ENCODE assay signal across 8 cellular contexts in the genomic region with DNA sequence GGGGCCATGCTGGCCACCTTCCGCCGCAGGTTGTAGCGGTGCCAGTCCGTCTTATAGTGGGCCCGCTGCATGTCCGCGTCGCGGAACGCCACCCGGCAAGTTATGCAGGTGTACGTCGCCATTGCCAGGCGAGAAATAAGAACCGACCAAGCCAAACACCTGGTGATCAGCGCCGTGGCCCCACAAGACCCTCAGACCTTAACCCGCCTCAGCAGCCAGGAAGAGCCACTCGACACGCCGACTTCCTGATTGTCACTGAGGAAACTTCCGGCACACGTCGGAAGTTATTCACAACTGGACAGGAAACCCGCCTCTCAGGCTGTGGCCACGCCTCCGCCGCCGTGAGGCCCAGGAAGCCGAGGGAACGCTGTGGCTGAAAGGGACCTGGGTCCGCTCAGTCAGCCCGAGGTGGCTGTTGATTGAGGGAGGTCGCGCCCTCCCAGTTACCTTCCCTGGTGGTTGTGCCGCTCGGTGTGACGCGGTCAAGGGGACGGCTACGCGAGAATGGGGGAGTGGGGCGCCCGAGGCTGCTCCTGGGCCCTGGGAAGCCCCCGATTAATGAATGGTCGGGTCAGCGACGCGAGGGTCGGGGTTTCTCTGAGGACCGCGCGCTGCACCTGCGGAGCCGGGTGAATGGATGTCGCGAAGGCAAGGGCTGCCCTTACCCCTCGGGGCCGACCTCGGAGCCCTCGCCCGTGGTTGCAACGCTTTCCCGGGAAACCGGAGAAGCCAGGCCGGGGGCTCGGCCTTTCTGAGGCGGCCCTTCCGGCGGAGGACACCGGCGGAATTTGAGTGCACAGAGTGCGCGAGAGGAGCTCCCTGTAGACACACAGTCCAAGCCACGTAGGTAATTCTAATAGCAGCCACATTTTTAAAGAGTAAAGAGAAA. TPM values are rescaled to one million over a fixed set of nuclear protein-coding genes. Genes with fewer than 3 reads are reported as not detected.
DNase-seq lines count a peak whose midpoint lies in the region; ATAC-seq, FAIRE-seq and TF ChIP-seq lines count a peak whose summit lies in the region.

A gene with protein sequence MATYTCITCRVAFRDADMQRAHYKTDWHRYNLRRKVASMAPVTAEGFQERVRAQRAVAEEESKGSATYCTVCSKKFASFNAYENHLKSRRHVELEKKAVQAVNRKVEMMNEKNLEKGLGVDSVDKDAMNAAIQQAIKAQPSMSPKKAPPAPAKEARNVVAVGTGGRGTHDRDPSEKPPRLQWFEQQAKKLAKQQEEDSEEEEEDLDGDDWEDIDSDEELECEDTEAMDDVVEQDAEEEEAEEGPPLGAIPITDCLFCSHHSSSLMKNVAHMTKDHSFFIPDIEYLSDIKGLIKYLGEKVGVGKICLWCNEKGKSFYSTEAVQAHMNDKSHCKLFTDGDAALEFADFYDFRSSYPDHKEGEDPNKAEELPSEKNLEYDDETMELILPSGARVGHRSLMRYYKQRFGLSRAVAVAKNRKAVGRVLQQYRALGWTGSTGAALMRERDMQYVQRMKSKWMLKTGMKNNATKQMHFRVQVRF (minus strand): TSS at position 257 of the 889 bp plus-strand sequence. CDS start 135 bp downstream, at position 122.

- peaks cover 56% of the 10 kb centered on the region for H3K4me1 Mint-ChIP-seq in activated T-helper 17 cell treated with anti-CD3 and anti-CD28 coated beads, Interleukin-2, amount 50 U/mL, for 72 hours
- peaks cover 61 to 98% (median 83%) of the 10 kb centered on the region in 7 donors for H3K4me1 Mint-ChIP-seq in naive thymus-derived CD4-positive, alpha-beta T cell
- H3K4me1 Mint-ChIP-seq in stimulated activated naive B cell treated with anti-CD40 and anti-IgM and Interleukin-4, amounts not matched to agents 10 μg/mL and 1 μg/mL and 100 μg/mL, for 72 hours, result peaks cover 49 to 61% of the 10 kb centered on the region in 2 donors

- no peaks in the 10 kb centered on the region for H3K9me3 Mint-ChIP-seq in activated T-helper 17 cell treated with anti-CD3 and anti-CD28 coated beads, Interleukin-2, amount 50 U/mL, for 72 hours
- H3K9me3 Mint-ChIP-seq in naive thymus-derived CD4-positive, alpha-beta T cell, result peaks cover 0 to 2% (median 0%) of the 10 kb centered on the region in 11 donors
- no peaks in the 10 kb centered on the region for H3K9me3 Mint-ChIP-seq in stimulated activated naive B cell treated with anti-CD40 and anti-IgM and Interleukin-4, amounts not matched to agents 10 μg/mL and 1 μg/mL and 100 μg/mL, for 72 hours

- H3K27ac Mint-ChIP-seq in activated T-helper 17 cell treated with anti-CD3 and anti-CD28 coated beads, Interleukin-2, amount 50 U/mL, for 72 hours, result peak within 1 kb of the TSS; percentile 91
- H3K27ac Mint-ChIP-seq in naive thymus-derived CD4-positive, alpha-beta T cell, result peak within 1 kb of the TSS; percentile 94 to 99 (median 97)
- H3K27ac Mint-ChIP-seq in stimulated activated naive B cell treated with anti-CD40 and anti-IgM and Interleukin-4, amounts not matched to agents 10 μg/mL and 1 μg/mL and 100 μg/mL, for 72 hours, result peak within 1 kb of the TSS; percentile 98

- peak within 1 kb of the TSS; percentile 75 for H3K27ac ChIP-seq in RWPE1
- H3K27ac ChIP-seq in fibroblast of lung (ENCODE audit: insufficient read depth, low read length), result peak within 1 kb of the TSS; percentile 70
- peak within 1 kb of the TSS; percentile 87 for H3K27ac ChIP-seq in naive thymus-derived CD4-positive, alpha-beta T cell (ENCODE audit: low read depth, low read length)

- peak within 1 kb of the TSS; percentile 100 for H3K4me3 Mint-ChIP-seq in activated T-helper 17 cell treated with anti-CD3 and anti-CD28 coated beads, Interleukin-2, amount 50 U/mL, for 72 hours
- H3K4me3 Mint-ChIP-seq in naive thymus-derived CD4-positive, alpha-beta T cell, result peak within 1 kb of the TSS; percentile 90 to 100 (median 97)
- H3K4me3 Mint-ChIP-seq in stimulated activated naive B cell treated with anti-CD40 and anti-IgM and Interleukin-4, amounts not matched to agents 10 μg/mL and 1 μg/mL and 100 μg/mL, for 72 hours, result peak within 1 kb of the TSS; percentile 96 to 100

- H3K27me3 ChIP-seq in fibroblast of lung (ENCODE audit: control insufficient read depth, insufficient read depth, low read length), result no peaks in the 10 kb centered on the region
- no peaks in the 10 kb centered on the region for H3K27me3 ChIP-seq in naive thymus-derived CD4-positive, alpha-beta T cell (ENCODE audit: control insufficient read depth in 2 of 2, insufficient read depth in 2 of 2, low read length in 2 of 2)

- POLR2A ChIA-PET in RWPE1 (lab: Yijun Ruan, JAX; ENCODE audit: low non-redundant PET), result no interaction called here
- POLR2A ChIA-PET in naive thymus-derived CD4-positive, alpha-beta T cell (lab: Charles Lee), result interaction anchor here (1.1 to 3.3 kb wide), 4 partner anchors 10 to 164 kb away, joined by 3 to 11 read pairs (median 7); partner anchors contain the start of gene RETREG1

- intact Hi-C loops in naive thymus-derived CD4-positive, alpha-beta T cell (cut with micrococcal nuclease), result loop anchor here (1.0 to 10.0 kb wide), 9 partner anchors 9 to 1884 kb away; partner anchors contain the start of genes ANKH (in 2 of the 2), MYO10 (in 1 of the 2), OTULIN (in 1 of the 2) and OTULINL (in 1 of the 2)

- H3K4me1 ChIP-seq in fibroblast of lung (ENCODE audit: control insufficient read depth, extremely low read depth, insufficient read depth, low read length), result peaks cover 23% of the 10 kb centered on the region
- H3K4me1 ChIP-seq in naive thymus-derived CD4-positive, alpha-beta T cell (ENCODE audit: control insufficient read depth in 2 of 2, insufficient read depth in 2 of 2, low read length in 2 of 2), result peaks cover 45 to 55% of the 10 kb centered on the region in 2 donors

- peak; percentile 96 for TF ChIP-seq POLR2A in H54 (IDR thresholded peaks at IDR 0.05; ENCODE audit: low read depth, low read length)

- H3K9me3 ChIP-seq in fibroblast of lung (ENCODE audit: control insufficient read depth, insufficient read depth, low read depth, low read length), result no peaks in the 10 kb centered on the region
- no peaks in the 10 kb centered on the region for H3K9me3 ChIP-seq in naive thymus-derived CD4-positive, alpha-beta T cell (ENCODE audit: control insufficient read depth in 2 of 3, low read length in 3 of 3)

- peak within 1 kb of the TSS; percentile 92 for H3K9ac ChIP-seq in fibroblast of lung (ENCODE audit: insufficient read depth, low read length)

- peaks cover 47% of the 10 kb centered on the region for H3K79me2 ChIP-seq in fibroblast of lung (ENCODE audit: control insufficient read depth, insufficient read depth, low read length)

- H3K4me2 ChIP-seq in fibroblast of lung (ENCODE audit: extremely low read depth, insufficient read depth, low read length), result peak within 1 kb of the TSS; percentile 95

- peak; percentile 92 for DNase-seq in EL
- peak; percentile 68 for DNase-seq in H54 (ENCODE audit: insufficient read length, low spot score)
- DNase-seq in LoVo (ENCODE audit: low spot score), result peak; percentile 95
- peak; percentile 80 for DNase-seq in RWPE1 (ENCODE audit: low spot score)
- peak; percentile 88 to 91 for DNase-seq in fibroblast of lung (ENCODE audit: low read depth in 2 of 2)
- peak; percentile 72 to 89 (median 86) for DNase-seq in naive thymus-derived CD4-positive, alpha-beta T cell
- DNase-seq in stimulated activated naive B cell treated with anti-CD40 and anti-IgM and Interleukin-4, amounts not matched to agents 10 μg/mL and 1 μg/mL and 100 μg/mL, for 72 hours, result peak; percentile 87

- peaks cover 6% of the 10 kb centered on the region for H3K36me3 ChIP-seq in fibroblast of lung (ENCODE audit: control insufficient read depth, insufficient read depth, low read length)
- H3K36me3 ChIP-seq in naive thymus-derived CD4-positive, alpha-beta T cell (ENCODE audit: control insufficient read depth in 2 of 3, insufficient read depth in 3 of 3, low read length in 3 of 3), result peaks cover 12 to 41% (median 25%) of the 10 kb centered on the region in 3 experiments

- CTCF ChIA-PET in RWPE1 (lab: Yijun Ruan, JAX), result no interaction called here
- CTCF ChIA-PET in naive thymus-derived CD4-positive, alpha-beta T cell (lab: Charles Lee), result interaction anchor here (1.0 kb wide), 1 partner anchor 10 kb away, joined by 4 read pairs; no protein-coding TSS in a partner anchor

- H3K4me3 ChIP-seq in fibroblast of lung (replicated peaks in 1 of 4; ENCODE audit: control extremely low read depth in 1 of 4, insufficient read depth in 1 of 4, low read depth in 3 of 4, low read length in 4 of 4), result peak within 1 kb of the TSS; percentile 83 to 95 (median 88)
- H3K4me3 ChIP-seq in naive thymus-derived CD4-positive, alpha-beta T cell (ENCODE audit: low read length), result peak within 1 kb of the TSS; percentile 88

- FAIRE-seq in H54 (lab: Jason Lieb, UNC), result peak; percentile 88

- H4K20me1 ChIP-seq in fibroblast of lung (ENCODE audit: control insufficient read depth, extremely low read depth, insufficient read depth, low read length), result no peaks in the 10 kb centered on the region

- H2AFZ ChIP-seq in fibroblast of lung (ENCODE audit: low read length), result peak within 1 kb of the TSS; percentile 96

- peaks cover 52% of the 10 kb centered on the region for H3K36me3 Mint-ChIP-seq in activated T-helper 17 cell treated with anti-CD3 and anti-CD28 coated beads, Interleukin-2, amount 50 U/mL, for 72 hours (ENCODE audit: low read depth)
- peaks cover 14 to 39% (median 24%) of the 10 kb centered on the region in 5 donors for H3K36me3 Mint-ChIP-seq in naive thymus-derived CD4-positive, alpha-beta T cell
- H3K36me3 Mint-ChIP-seq in stimulated activated naive B cell treated with anti-CD40 and anti-IgM and Interleukin-4, amounts not matched to agents 10 μg/mL and 1 μg/mL and 100 μg/mL, for 72 hours, result peaks cover 16 to 46% of the 10 kb centered on the region in 2 donors

- ATAC-seq in activated T-helper 17 cell treated with anti-CD3 and anti-CD28 coated beads, Interleukin-2, amount 50 U/mL, for 72 hours (replicated peaks), result peak; percentile 82
- peak; percentile 96 for ATAC-seq in naive thymus-derived CD4-positive, alpha-beta T cell
- peak; percentile 93 to 95 for ATAC-seq in stimulated activated naive B cell treated with anti-CD40 and anti-IgM and Interleukin-4, amounts not matched to agents 10 μg/mL and 1 μg/mL and 100 μg/mL, for 72 hours (replicated peaks)

- H3K27me3 Mint-ChIP-seq in activated T-helper 17 cell treated with anti-CD3 and anti-CD28 coated beads, Interleukin-2, amount 50 U/mL, for 72 hours, result no peaks in the 10 kb centered on the region
- H3K27me3 Mint-ChIP-seq in naive thymus-derived CD4-positive, alpha-beta T cell, result no peaks in the 10 kb centered on the region
- H3K27me3 Mint-ChIP-seq in stimulated activated naive B cell treated with anti-CD40 and anti-IgM and Interleukin-4, amounts not matched to agents 10 μg/mL and 1 μg/mL and 100 μg/mL, for 72 hours, result no peaks in the 10 kb centered on the region

- TF ChIP-seq CTCF in RWPE1 (conservative IDR thresholded peaks at IDR 0.05; ENCODE audit: low read depth) (no peak), fibroblast of lung (conservative IDR thresholded peaks at IDR 0.05 in 1 of 2, IDR thresholded peaks at IDR 0.05 in 1 of 2; ENCODE audit: low read depth in 1 of 2, low read length in 2 of 2) (no peak)

RNA-seq across cellular contexts. Expression of the gene that starts here (rescaled TPM):
- 10 to 100 TPM; 27.0 to 37.3 TPM for total RNA-seq in activated T-helper 17 cell treated with anti-CD3 and anti-CD28 coated beads, Interleukin-2, amount 50 U/mL, for 72 hours
- 42.6 and 45.4 TPM in 2 replicates for total RNA-seq in fibroblast of lung
- 25.4 and 27.5 TPM in 2 replicates for polyA plus RNA-seq in fibroblast of lung
- 45.7 and 45.8 TPM in 2 replicates for polyA plus RNA-seq in fibroblast of lung (2012)
- polyA minus RNA-seq in fibroblast of lung (ENCODE audit: low replicate concordance), result 2.5 and 5.5 TPM in 2 replicates
- 10 to 100 TPM; 31.8 to 40.7 (median 36.0) TPM for total RNA-seq in naive thymus-derived CD4-positive, alpha-beta T cell
- 10 to 100 TPM; 59.0 to 78.7 TPM for polyA plus RNA-seq in naive thymus-derived CD4-positive, alpha-beta T cell

Comparison
In these comparisons a context has a peak if more than half of its experiments do, and no peak if none do; other contexts are left out.
1. Peak in every context shown above with its lines: DNase-seq, ATAC-seq, H3K4me3 ChIP-seq and H3K27ac ChIP-seq.